11 cellular contexts compared by ENCODE assay signal in genomic region chr16:74868501-74868900, GRCh38.
DNase-seq lines count a peak whose midpoint lies in the region; ATAC-seq and TF ChIP-seq lines count a peak whose summit lies in the region.
"Had no signal": no experiment of that assay in that cellular context is flagged by ENCODE, and none has a peak within 500 bp of the region (broad histone marks: within the 10 kb centered on the region; RNA-seq: fewer than 3 reads in every experiment).

No MANE protein-coding gene starts in this region.

- H3K18ac ChIP-seq in neuronal stem cell (ENCODE audit: low read length), result no peak overlapping the region

- intact Hi-C loops in aorta (cut with DNase I), result no loop called here

- H3K27me3 ChIP-seq in neuronal stem cell (ENCODE audit: control insufficient read depth in 3 of 3, insufficient read depth in 3 of 3, low read depth in 1 of 3, low read length in 3 of 3), result no peaks in the 10 kb centered on the region
- no peaks in the 10 kb centered on the region for H3K27me3 ChIP-seq in aorta (ENCODE audit: control insufficient read depth in 1 of 2, insufficient read depth in 2 of 2, low read length in 1 of 2)

- H2AK5ac ChIP-seq in neuronal stem cell (ENCODE audit: low read depth, low read length), result no peak overlapping the region

- no peak overlapping the region for H2BK12ac ChIP-seq in neuronal stem cell (ENCODE audit: low read length)

- no peak overlapping the region for H3K14ac ChIP-seq in neuronal stem cell (ENCODE audit: low read length)

- no peaks in the 10 kb centered on the region for H3K79me1 ChIP-seq in neuronal stem cell (ENCODE audit: low read depth, low read length)

- no peak overlapping the region for H2AFZ ChIP-seq in neuronal stem cell (ENCODE audit: low read length)

- no peak overlapping the region for H4K8ac ChIP-seq in neuronal stem cell (ENCODE audit: low read depth, low read length)

- H3K36me3 ChIP-seq in neuronal stem cell (replicated peaks in 1 of 2; ENCODE audit: control insufficient read depth in 2 of 2, insufficient read depth in 2 of 2, low read length in 2 of 2), result peaks cover 2 to 19% of the 10 kb centered on the region in 2 donors
- peaks cover 0 to 3% of the 10 kb centered on the region in 2 donors for H3K36me3 ChIP-seq in aorta (ENCODE audit: control insufficient read depth in 1 of 2, insufficient read depth in 2 of 2, low read length in 1 of 2)

- H3K27ac ChIP-seq in neuronal stem cell (replicated peaks; ENCODE audit: low read length), result peak overlapping the region; percentile 59
- H3K27ac ChIP-seq in aorta (ENCODE audit: low read depth in 1 of 2, low read length in 2 of 2), result no peak overlapping the region

- H2BK15ac ChIP-seq in neuronal stem cell (ENCODE audit: low read length), result no peak overlapping the region

- H2BK120ac ChIP-seq in neuronal stem cell (ENCODE audit: low read depth, low read length), result no peak overlapping the region

- no peak overlapping the region for H3K9ac ChIP-seq in neuronal stem cell (ENCODE audit: low read depth, low read length, poor library complexity)

- TF ChIP-seq CTCF in epithelial cell of esophagus (IDR thresholded peaks at IDR 0.05; ENCODE audit: insufficient read depth, low read depth, low read length, missing control alignments), result no peak

- no peak overlapping the region for H3K4ac ChIP-seq in neuronal stem cell (ENCODE audit: low read length)

- H3K4me2 ChIP-seq in neuronal stem cell (ENCODE audit: insufficient read depth, low read length, poor library complexity, severe bottlenecking), result no peak overlapping the region

- H3K4me3 ChIP-seq in epithelial cell of esophagus (ENCODE audit: low read length) (no peak overlapping the region), neuronal stem cell (ENCODE audit: low read length in 2 of 2) (no peak overlapping the region), aorta (ENCODE audit: low read length in 2 of 2) (no peak overlapping the region)

- H3K23ac ChIP-seq in neuronal stem cell (ENCODE audit: low read depth, low read length, poor library complexity), result no peak overlapping the region

- ATAC-seq in GM18498 (IDR thresholded peaks at IDR 0.05; ENCODE audit: unreplicated experiment), result no peak
- no peak for ATAC-seq in aorta (ENCODE audit: low FRiP score)

- WGBS in neuronal stem cell (ENCODE audit: extremely low coverage in 2 of 2, insufficient read length in 2 of 2, insufficient replicate concordance in 1 of 2), 2 donors, result no CpG with 5 or more reads among the region's 6 CpGs
- WGBS in aorta, 2 donors, result 35 to 43% methylated on average over 6 of the region's 6 CpGs

- H4K91ac ChIP-seq in neuronal stem cell (ENCODE audit: low read depth, low read length, poor library complexity), result no peak overlapping the region

- H3K4me1 ChIP-seq in neuronal stem cell (ENCODE audit: control insufficient read depth in 2 of 2, insufficient read depth in 1 of 2, low read depth in 1 of 2, low read length in 2 of 2), result peaks cover 10 to 13% of the 10 kb centered on the region in 2 donors
- no peaks in the 10 kb centered on the region for H3K4me1 ChIP-seq in aorta (ENCODE audit: control insufficient read depth in 1 of 2, insufficient read depth in 2 of 2, low read length in 2 of 2)

- H3K9me3 ChIP-seq in neuronal stem cell (replicated peaks in 1 of 2; ENCODE audit: control insufficient read depth in 2 of 2, insufficient read depth in 1 of 2, low read depth in 1 of 2, low read length in 2 of 2) (no peaks in the 10 kb centered on the region), aorta (ENCODE audit: control insufficient read depth, low read length) (no peaks in the 10 kb centered on the region)

- no peak overlapping the region for H2BK5ac ChIP-seq in neuronal stem cell (ENCODE audit: low read length)

- DNase-seq in ELR (ENCODE audit: low read depth), result peak; percentile 69
- peak; percentile 13 for DNase-seq in NCI-H460 (ENCODE audit: extremely low read depth, low read depth)
- DNase-seq in epithelial cell of esophagus (ENCODE audit: low read depth), result peak; percentile 59
- peak; percentile 31 for DNase-seq in neuronal stem cell (ENCODE audit: low spot score)
- DNase-seq in stimulated activated naive CD4-positive, alpha-beta T cell treated with Interleukin-2 at 50 U/mL for 16 hours (lab: John Stamatoyannopoulos, UW), result no peak
- DNase-seq in T1000 (lab: John Stamatoyannopoulos, UW), result no peak
- no peak for DNase-seq in aorta
- DNase-seq: activated CD4-positive, CD25-positive, alpha-beta regulatory T cell; NCI-H748 treated with DMSO at 0.1 percent for 48 hours; stimulated activated CD8-positive, alpha-beta memory T cell treated with anti-CD3 and anti-CD28 coated beads, Interleukin-4, amount 100 ng/mL, for 48 hours had no signal

Comparison
In these comparisons a context has a peak if more than half of its experiments do, and no peak if none do; other contexts are left out.
1. DNase-seq: peak in ELR (single experiment), NCI-H460 (single experiment), epithelial cell of esophagus (single experiment) and neuronal stem cell (single experiment); none in stimulated activated naive CD4-positive, alpha-beta T cell treated with Interleukin-2 at 50 U/mL for 16 hours (single experiment), T1000 (single experiment) and aorta (0 of 2).